7 cellular contexts compared by ENCODE assay signal in genomic region chr9:89480372-89480771, GRCh38. TPM values are rescaled to one million over a fixed set of nuclear protein-coding genes. Genes with fewer than 3 reads are reported as not detected.
DNase-seq lines count a peak whose midpoint lies in the region; ATAC-seq and TF ChIP-seq lines count a peak whose summit lies in the region.
"Not testable (repeated sequence)": the region's sequence is repeated elsewhere in the genome, so short reads cannot be mapped to it uniquely, and the experiment has no call there.

No MANE protein-coding gene starts in this region.

- not testable (repeated sequence) for H3K36me3 ChIP-seq in CD8-positive, alpha-beta T cell (ENCODE audit: insufficient read depth, low read length); skeletal muscle tissue (ENCODE audit: control insufficient read depth in 3 of 3, insufficient read depth in 3 of 3, low read length in 3 of 3)
- peaks cover 17% of the 10 kb centered on the region for H3K36me3 ChIP-seq in effector memory CD4-positive, alpha-beta T cell (ENCODE audit: control insufficient read depth, insufficient read depth, low read length)

- not testable (repeated sequence) for ATAC-seq in CD8-positive, alpha-beta T cell; natural killer cell

- CTCF ChIA-PET in CD8-positive, alpha-beta T cell (lab: Charles Lee) = interaction anchor here (1.4 to 5.3 kb wide), 5 partner anchors 19 to 68 kb away, joined by 3 to 36 read pairs (median 5); no protein-coding TSS in a partner anchor
- CTCF ChIA-PET in activated CD4-positive, alpha-beta memory T cell treated with anti-CD3 and anti-CD28 coated beads for 36 hours (lab: Charles Lee) = interaction anchor here (2.0 to 3.1 kb wide), 2 partner anchors 10 to 51 kb away, joined by 9 read pairs; no protein-coding TSS in a partner anchor

- H3K9me3 ChIP-seq in CD8-positive, alpha-beta T cell (ENCODE audit: low read length); effector memory CD4-positive, alpha-beta T cell (ENCODE audit: control insufficient read depth, low read length); skeletal muscle tissue (ENCODE audit: control insufficient read depth in 3 of 3, low read length in 3 of 3): not testable (repeated sequence)

- DNase-seq in CD8-positive, alpha-beta T cell = peak in 1 of 7 experiments; percentile 45
- peak; percentile 7 for DNase-seq in activated CD4-positive, alpha-beta memory T cell treated with anti-CD3 and anti-CD28 coated beads for 36 hours
- DNase-seq in activated T-cell treated with anti-CD3 and anti-CD28 coated beads, Interleukin-2, amount 50 U/mL, for 24 hours; activated naive CD8-positive, alpha-beta T cell treated with anti-CD3 and anti-CD28 coated beads for 36 hours; effector memory CD4-positive, alpha-beta T cell; natural killer cell: not testable (repeated sequence)

- H3K36me3 Mint-ChIP-seq in CD8-positive, alpha-beta T cell = peaks cover 67% of the 10 kb centered on the region
- peaks cover 51% of the 10 kb centered on the region for H3K36me3 Mint-ChIP-seq in activated CD4-positive, alpha-beta memory T cell treated with anti-CD3 and anti-CD28 coated beads for 36 hours
- H3K36me3 Mint-ChIP-seq in activated T-cell treated with anti-CD3 and anti-CD28 coated beads, Interleukin-2, amount 50 U/mL, for 24 hours (ENCODE audit: low read depth) = peaks cover 76% of the 10 kb centered on the region
- H3K36me3 Mint-ChIP-seq in activated naive CD8-positive, alpha-beta T cell treated with anti-CD3 and anti-CD28 coated beads for 36 hours = peaks cover 77% of the 10 kb centered on the region
- not testable (repeated sequence) for H3K36me3 Mint-ChIP-seq in natural killer cell

- H3K4me1 Mint-ChIP-seq in CD8-positive, alpha-beta T cell (ENCODE audit: low read depth) = peaks cover 91% of the 10 kb centered on the region
- peaks cover 94% of the 10 kb centered on the region for H3K4me1 Mint-ChIP-seq in activated CD4-positive, alpha-beta memory T cell treated with anti-CD3 and anti-CD28 coated beads for 36 hours (ENCODE audit: low read depth)
- peaks cover 92% of the 10 kb centered on the region for H3K4me1 Mint-ChIP-seq in activated T-cell treated with anti-CD3 and anti-CD28 coated beads, Interleukin-2, amount 50 U/mL, for 24 hours (ENCODE audit: low read depth)
- H3K4me1 Mint-ChIP-seq in activated naive CD8-positive, alpha-beta T cell treated with anti-CD3 and anti-CD28 coated beads for 36 hours = peaks cover 84% of the 10 kb centered on the region
- peaks cover 91 to 98% of the 10 kb centered on the region in 2 donors for H3K4me1 Mint-ChIP-seq in natural killer cell

- not testable (repeated sequence) for H3K27me3 ChIP-seq in CD8-positive, alpha-beta T cell (ENCODE audit: insufficient read depth, low read length); effector memory CD4-positive, alpha-beta T cell (replicated peaks; ENCODE audit: control insufficient read depth, insufficient read depth, low read length, poor library complexity, severe bottlenecking); skeletal muscle tissue (ENCODE audit: control insufficient read depth in 3 of 3, insufficient read depth in 3 of 3, low read length in 3 of 3)

- POLR2A ChIA-PET in CD8-positive, alpha-beta T cell (lab: Charles Lee) = interaction anchor here (1.5 to 2.2 kb wide), 3 partner anchors 31 to 69 kb away, joined by 8 to 9 read pairs (median 8); no protein-coding TSS in a partner anchor
- POLR2A ChIA-PET in activated CD4-positive, alpha-beta memory T cell treated with anti-CD3 and anti-CD28 coated beads for 36 hours (lab: Charles Lee) = interaction anchor here (1.1 kb wide), 1 partner anchor 54 kb away, joined by 3 read pairs; no protein-coding TSS in a partner anchor

- peak overlapping the region; percentile 96 for H3K27ac Mint-ChIP-seq in CD8-positive, alpha-beta T cell
- peak overlapping the region; percentile 90 for H3K27ac Mint-ChIP-seq in activated CD4-positive, alpha-beta memory T cell treated with anti-CD3 and anti-CD28 coated beads for 36 hours
- peak overlapping the region; percentile 95 for H3K27ac Mint-ChIP-seq in activated T-cell treated with anti-CD3 and anti-CD28 coated beads, Interleukin-2, amount 50 U/mL, for 24 hours
- H3K27ac Mint-ChIP-seq in activated naive CD8-positive, alpha-beta T cell treated with anti-CD3 and anti-CD28 coated beads for 36 hours = peak overlapping the region; percentile 98
- H3K27ac Mint-ChIP-seq in natural killer cell = peak overlapping the region; percentile 63 to 87

- H3K27ac ChIP-seq in CD8-positive, alpha-beta T cell (ENCODE audit: low read depth, low read length) = not testable (repeated sequence)
- peak overlapping the region; percentile 68 for H3K27ac ChIP-seq in effector memory CD4-positive, alpha-beta T cell (ENCODE audit: insufficient read depth, low read length, poor library complexity, severe bottlenecking)
- peak overlapping the region; percentile 76 for H3K27ac ChIP-seq in skeletal muscle tissue (ENCODE audit: low read depth, low read length)

- not testable (repeated sequence) for H3K4me3 Mint-ChIP-seq in CD8-positive, alpha-beta T cell; activated CD4-positive, alpha-beta memory T cell treated with anti-CD3 and anti-CD28 coated beads for 36 hours; activated naive CD8-positive, alpha-beta T cell treated with anti-CD3 and anti-CD28 coated beads for 36 hours; natural killer cell
- peak overlapping the region; percentile 86 for H3K4me3 Mint-ChIP-seq in activated T-cell treated with anti-CD3 and anti-CD28 coated beads, Interleukin-2, amount 50 U/mL, for 24 hours

- not testable (repeated sequence) for H3K9ac ChIP-seq in skeletal muscle tissue (ENCODE audit: low read depth in 1 of 3, low read length in 3 of 3)

- H3K4me1 ChIP-seq in CD8-positive, alpha-beta T cell (ENCODE audit: insufficient read depth, low read length) = peaks cover 83% of the 10 kb centered on the region
- peaks cover 90% of the 10 kb centered on the region for H3K4me1 ChIP-seq in effector memory CD4-positive, alpha-beta T cell (ENCODE audit: control insufficient read depth, insufficient read depth, low read length, poor library complexity, severe bottlenecking)
- H3K4me1 ChIP-seq in skeletal muscle tissue (ENCODE audit: control insufficient read depth in 3 of 3, insufficient read depth in 3 of 3, low read length in 3 of 3) = peaks cover 73 to 84% (median 82%) of the 10 kb centered on the region in 3 donors

- TF ChIP-seq CTCF in CD8-positive, alpha-beta T cell (IDR thresholded peaks at IDR 0.05); natural killer cell (IDR thresholded peaks at IDR 0.05): not testable (repeated sequence)

- intact Hi-C loops in CD8-positive, alpha-beta T cell (cut with DNase I, micrococcal nuclease) = loop anchor here in 1 of 2 experiments (5.0 kb wide), 2 partner anchors 42 to 53 kb away; no protein-coding TSS in a partner anchor
- intact Hi-C loops in activated CD4-positive, alpha-beta memory T cell treated with anti-CD3 and anti-CD28 coated beads for 36 hours (cut with micrococcal nuclease) = loop anchor here (5.0 kb wide), 1 partner anchor 42 kb away; no protein-coding TSS in a partner anchor
- intact Hi-C loops in natural killer cell (cut with micrococcal nuclease) = not testable (repeated sequence)

- H3K27me3 Mint-ChIP-seq in CD8-positive, alpha-beta T cell (ENCODE audit: low read depth); activated CD4-positive, alpha-beta memory T cell treated with anti-CD3 and anti-CD28 coated beads for 36 hours; activated T-cell treated with anti-CD3 and anti-CD28 coated beads, Interleukin-2, amount 50 U/mL, for 24 hours; natural killer cell (ENCODE audit: low read depth in 2 of 2): not testable (repeated sequence)
- H3K27me3 Mint-ChIP-seq in activated naive CD8-positive, alpha-beta T cell treated with anti-CD3 and anti-CD28 coated beads for 36 hours = peaks cover 15% of the 10 kb centered on the region

- not testable (repeated sequence) for H3K9me3 Mint-ChIP-seq in CD8-positive, alpha-beta T cell; activated T-cell treated with anti-CD3 and anti-CD28 coated beads, Interleukin-2, amount 50 U/mL, for 24 hours; activated naive CD8-positive, alpha-beta T cell treated with anti-CD3 and anti-CD28 coated beads for 36 hours; natural killer cell
- peaks cover 12% of the 10 kb centered on the region for H3K9me3 Mint-ChIP-seq in activated CD4-positive, alpha-beta memory T cell treated with anti-CD3 and anti-CD28 coated beads for 36 hours

- not testable (repeated sequence) for H3K4me3 ChIP-seq in CD8-positive, alpha-beta T cell (ENCODE audit: low read depth, low read length); effector memory CD4-positive, alpha-beta T cell (ENCODE audit: insufficient read depth, low read depth, low read length, poor library complexity, severe bottlenecking); skeletal muscle tissue (ENCODE audit: low read length in 3 of 3)

RNA-seq across cellular contexts. Expression of gene SEMA4D, which starts 17.5 kb away (rescaled TPM):
- 100 to 1,000 TPM; 286 to 305 TPM for total RNA-seq in CD8-positive, alpha-beta T cell
- 100 to 1,000 TPM; 159 to 161 TPM for total RNA-seq in activated CD4-positive, alpha-beta memory T cell treated with anti-CD3 and anti-CD28 coated beads for 36 hours
- 100 to 1,000 TPM; 239 to 245 TPM for total RNA-seq in activated naive CD8-positive, alpha-beta T cell treated with anti-CD3 and anti-CD28 coated beads for 36 hours
- total RNA-seq in natural killer cell (100 to 1,000 TPM; 354 to 448 (median 420) TPM), skeletal muscle tissue (14.6 TPM)

Comparison
In these comparisons a context has a peak if more than half of its experiments do, and no peak if none do; other contexts are left out.
1. RNA of gene SEMA4D, which starts 17.5 kb away (total RNA-seq): 354 to 448 TPM in natural killer cell, 286 to 305 TPM in CD8-positive, alpha-beta T cell, 239 to 245 TPM in activated naive CD8-positive, alpha-beta T cell treated with anti-CD3 and anti-CD28 coated beads for 36 hours and 159 to 161 TPM in activated CD4-positive, alpha-beta memory T cell treated with anti-CD3 and anti-CD28 coated beads for 36 hours; 14.6 TPM in skeletal muscle tissue (single experiment); every median in the first group is over 10 times any median in the second.
2. Peak in every context shown above with its lines, with median percentiles within 50 percentile points of each other: H3K27ac Mint-ChIP-seq.